9 cellular contexts compared by ENCODE assay signal in genomic region chr14:69712217-69712565, GRCh38. TPM values are rescaled to one million over a fixed set of nuclear protein-coding genes. Genes with fewer than 3 reads are reported as not detected.
A peak's percentile ranks its signal among the peaks of the same experiment; 100 is the strongest.
DNase-seq lines count a peak whose midpoint lies in the region; ATAC-seq and TF ChIP-seq lines count a peak whose summit lies in the region.
"Had no signal": no experiment of that assay in that cellular context is flagged by ENCODE, and none has a peak within 500 bp of the region (broad histone marks: within the 10 kb centered on the region; RNA-seq: fewer than 3 reads in every experiment).

No MANE protein-coding gene starts in this region.

- H3K9me3 ChIP-seq in BLaER1: no peaks in the 10 kb centered on the region

- ATAC-seq in HG02678 (IDR thresholded peaks at IDR 0.05; ENCODE audit: unreplicated experiment): no peak
- ATAC-seq: activated naive CD8-positive, alpha-beta T cell treated with anti-CD3 and anti-CD28 coated beads, Interleukin-2, amount 50 U/mL, for 24 hours had no signal

- peak overlapping the region; percentile 81 for H3K4me2 ChIP-seq in BLaER1

- peak overlapping the region; percentile 53 for H3K9ac ChIP-seq in BLaER1

- TF ChIP-seq CTCF in endothelial cell (IDR thresholded peaks at IDR 0.05; ENCODE audit: unreplicated experiment) (no peak), osteocyte (IDR thresholded peaks at IDR 0.05) (no peak)

- H3K36me3 ChIP-seq in BLaER1: peaks cover 75% of the 10 kb centered on the region

- H3K4me1 ChIP-seq in BLaER1: peaks cover 72% of the 10 kb centered on the region

- H3K4me3 Mint-ChIP-seq in endothelial cell (ENCODE audit: unreplicated experiment) (no peak overlapping the region), osteocyte (ENCODE audit: unreplicated experiment) (peak overlapping the region; percentile 2)
- H3K4me3 Mint-ChIP-seq: activated naive CD8-positive, alpha-beta T cell treated with anti-CD3 and anti-CD28 coated beads, Interleukin-2, amount 50 U/mL, for 24 hours had no signal

- H3K27me3 Mint-ChIP-seq in endothelial cell (ENCODE audit: unreplicated experiment) (peaks cover 31% of the 10 kb centered on the region), osteocyte (ENCODE audit: unreplicated experiment) (no peaks in the 10 kb centered on the region)
- H3K27me3 Mint-ChIP-seq: activated naive CD8-positive, alpha-beta T cell treated with anti-CD3 and anti-CD28 coated beads, Interleukin-2, amount 50 U/mL, for 24 hours had no signal

- DNase-seq in NCI-H1694 treated with DMSO at 0.1 percent for 48 hours (lab: John Stamatoyannopoulos, UW) (peak; percentile 42), endothelial cell (ENCODE audit: low spot score) (no peak), osteocyte (ENCODE audit: extremely low spot score, unreplicated experiment) (no peak), NK-92 (lab: John Stamatoyannopoulos, UW; ENCODE audit: unreplicated experiment) (no peak), SIG-M5 treated with dmso at 0.1 percent for 504 hours (lab: John Stamatoyannopoulos, UW; ENCODE audit: unreplicated experiment) (no peak), GF-D8 (lab: John Stamatoyannopoulos, UW) (no peak)
- DNase-seq: activated naive CD8-positive, alpha-beta T cell treated with anti-CD3 and anti-CD28 coated beads, Interleukin-2, amount 50 U/mL, for 24 hours had no signal

- no peaks in the 10 kb centered on the region for H3K27me3 ChIP-seq in BLaER1

- H3K27ac Mint-ChIP-seq in endothelial cell (ENCODE audit: unreplicated experiment): peak overlapping the region; percentile 99
- H3K27ac Mint-ChIP-seq in osteocyte (ENCODE audit: unreplicated experiment): peak overlapping the region; percentile 80

- peak overlapping the region; percentile 69 for H3K27ac ChIP-seq in BLaER1

- H3K36me3 Mint-ChIP-seq in endothelial cell (ENCODE audit: low read depth, unreplicated experiment): peaks cover 45% of the 10 kb centered on the region
- peaks cover 20% of the 10 kb centered on the region for H3K36me3 Mint-ChIP-seq in osteocyte (ENCODE audit: unreplicated experiment)

- peaks cover 70% of the 10 kb centered on the region for H3K4me1 Mint-ChIP-seq in endothelial cell (ENCODE audit: unreplicated experiment)
- peaks cover 59% of the 10 kb centered on the region for H3K4me1 Mint-ChIP-seq in osteocyte (ENCODE audit: unreplicated experiment)

- no peak overlapping the region for H3K4me3 ChIP-seq in BLaER1

- no peaks in the 10 kb centered on the region for H4K20me1 ChIP-seq in BLaER1

- H3K9me3 Mint-ChIP-seq in endothelial cell (ENCODE audit: unreplicated experiment): no peaks in the 10 kb centered on the region
- no peaks in the 10 kb centered on the region for H3K9me3 Mint-ChIP-seq in osteocyte (ENCODE audit: unreplicated experiment)
- H3K9me3 Mint-ChIP-seq: activated naive CD8-positive, alpha-beta T cell treated with anti-CD3 and anti-CD28 coated beads, Interleukin-2, amount 50 U/mL, for 24 hours had no signal

RNA-seq across cellular contexts. Expression of gene SRSF5, which starts 54.8 kb away (rescaled TPM):
- total RNA-seq in endothelial cell (ENCODE audit: unreplicated experiment): 241 TPM
- total RNA-seq in osteocyte: 245 and 279 TPM in 2 replicates
